Comparison of ENCODE assay signal across 1 cellular context in the genomic region with DNA sequence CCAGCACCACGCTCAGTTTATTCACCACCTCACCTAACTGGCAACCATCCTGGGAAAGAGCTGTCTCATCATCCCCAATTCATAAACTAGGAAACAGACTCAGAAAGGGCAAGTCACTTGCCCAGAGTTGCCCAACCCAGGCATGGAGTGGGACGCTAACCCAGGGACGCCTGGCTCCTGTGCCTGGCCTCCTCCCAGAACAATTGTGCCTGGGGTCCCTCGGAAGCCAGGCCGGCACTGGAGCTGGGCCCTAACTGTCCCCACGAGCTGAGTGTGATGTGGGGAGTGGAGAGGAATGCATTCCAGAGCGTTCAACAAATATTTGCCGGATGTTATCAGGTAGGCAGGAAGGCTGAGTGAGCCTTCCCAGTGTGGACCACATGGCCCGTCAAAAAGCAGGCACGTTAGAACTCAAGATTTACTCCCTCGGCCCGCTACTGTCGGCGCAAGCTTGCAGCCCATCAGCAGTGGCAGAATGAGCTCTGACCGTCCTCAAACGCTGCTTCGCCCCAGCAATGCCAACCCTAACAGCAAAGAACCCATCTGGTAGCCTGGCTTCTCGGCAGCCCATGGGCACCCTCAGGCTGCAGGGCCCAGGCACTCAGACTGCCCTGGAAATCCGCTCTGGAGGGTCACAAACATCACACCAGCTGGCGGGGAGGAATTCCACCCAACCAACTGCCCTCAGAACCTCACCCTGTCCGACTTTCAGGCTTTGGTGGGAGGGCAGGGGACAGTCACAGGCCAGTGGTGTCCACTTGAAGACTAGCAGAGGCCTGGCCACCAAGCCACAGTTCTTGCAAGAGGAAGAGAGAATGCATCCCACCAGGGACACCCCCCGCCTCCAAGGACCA.
TF ChIP-seq lines count a peak whose summit lies in the region.

No MANE protein-coding gene starts in this region.

TF ChIP-seq in HepG2, 621 proteins besides CTCF, POLR2A, EP300 and RAD21 (continued from another document and continues in another):
- TF ChIP-seq, protein P1, sequence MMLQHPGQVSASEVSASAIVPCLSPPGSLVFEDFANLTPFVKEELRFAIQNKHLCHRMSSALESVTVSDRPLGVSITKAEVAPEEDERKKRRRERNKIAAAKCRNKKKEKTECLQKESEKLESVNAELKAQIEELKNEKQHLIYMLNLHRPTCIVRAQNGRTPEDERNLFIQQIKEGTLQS (CRISPR knock-in tag; IDR thresholded peaks at IDR 0.05), result peak; percentile 37; the same call in 1 of the 2 replicates
- peak; percentile 62; the same call in 1 of the 2 replicates for TF ChIP-seq ZNF263 (CRISPR knock-in tag; IDR thresholded peaks at IDR 0.05)
- peak; percentile 75 for TF ChIP-seq POLR2G (IDR thresholded peaks at IDR 0.05; ENCODE audit: low read depth, low read length)
- TF ChIP-seq GABPA (IDR thresholded peaks at IDR 0.05; ENCODE audit: low read depth, low read length), result no peak
- peak; percentile 52; the same call in 1 of the 2 replicates for TF ChIP-seq GABPA (CRISPR knock-in tag; IDR thresholded peaks at IDR 0.05; ENCODE audit: low read depth)
- no peak for TF ChIP-seq ZNF747 (CRISPR knock-in tag; IDR thresholded peaks at IDR 0.05; ENCODE audit: borderline replicate concordance)
- peak; percentile 22; the same call in 1 of the 2 replicates for TF ChIP-seq ZFP37 (CRISPR knock-in tag; IDR thresholded peaks at IDR 0.05; ENCODE audit: borderline replicate concordance)
- TF ChIP-seq, protein P2, sequence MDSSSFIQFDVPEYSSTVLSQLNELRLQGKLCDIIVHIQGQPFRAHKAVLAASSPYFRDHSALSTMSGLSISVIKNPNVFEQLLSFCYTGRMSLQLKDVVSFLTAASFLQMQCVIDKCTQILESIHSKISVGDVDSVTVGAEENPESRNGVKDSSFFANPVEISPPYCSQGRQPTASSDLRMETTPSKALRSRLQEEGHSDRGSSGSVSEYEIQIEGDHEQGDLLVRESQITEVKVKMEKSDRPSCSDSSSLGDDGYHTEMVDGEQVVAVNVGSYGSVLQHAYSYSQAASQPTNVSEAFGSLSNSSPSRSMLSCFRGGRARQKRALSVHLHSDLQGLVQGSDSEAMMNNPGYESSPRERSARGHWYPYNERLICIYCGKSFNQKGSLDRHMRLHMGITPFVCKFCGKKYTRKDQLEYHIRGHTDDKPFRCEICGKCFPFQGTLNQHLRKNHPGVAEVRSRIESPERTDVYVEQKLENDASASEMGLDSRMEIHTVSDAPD (CRISPR knock-in tag; IDR thresholded peaks at IDR 0.05), result no peak
- peak; percentile 85; the same call in 1 of the 2 replicates for TF ChIP-seq MZF1 (CRISPR knock-in tag; IDR thresholded peaks at IDR 0.05; ENCODE audit: borderline replicate concordance)
- TF ChIP-seq, protein P3, sequence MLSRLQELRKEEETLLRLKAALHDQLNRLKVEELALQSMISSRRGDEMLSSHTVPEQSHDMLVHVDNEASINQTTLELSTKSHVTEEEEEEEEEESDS (CRISPR knock-in tag; IDR thresholded peaks at IDR 0.05; ENCODE audit: borderline replicate concordance), result no peak
- TF ChIP-seq ZMYM3 (CRISPR knock-in tag; IDR thresholded peaks at IDR 0.05), result peak; percentile 77
- peak; percentile 4; the same call in 1 of the 2 replicates for TF ChIP-seq ESRRA (CRISPR knock-in tag; IDR thresholded peaks at IDR 0.05; ENCODE audit: low read depth)
- TF ChIP-seq ZNF33A (CRISPR knock-in tag; IDR thresholded peaks at IDR 0.05; ENCODE audit: borderline replicate concordance), result no peak
- peak; percentile 23; the same call in 1 of the 2 replicates for TF ChIP-seq ZC3H4 (CRISPR knock-in tag; IDR thresholded peaks at IDR 0.05; ENCODE audit: borderline replicate concordance)
- TF ChIP-seq, protein P4, sequence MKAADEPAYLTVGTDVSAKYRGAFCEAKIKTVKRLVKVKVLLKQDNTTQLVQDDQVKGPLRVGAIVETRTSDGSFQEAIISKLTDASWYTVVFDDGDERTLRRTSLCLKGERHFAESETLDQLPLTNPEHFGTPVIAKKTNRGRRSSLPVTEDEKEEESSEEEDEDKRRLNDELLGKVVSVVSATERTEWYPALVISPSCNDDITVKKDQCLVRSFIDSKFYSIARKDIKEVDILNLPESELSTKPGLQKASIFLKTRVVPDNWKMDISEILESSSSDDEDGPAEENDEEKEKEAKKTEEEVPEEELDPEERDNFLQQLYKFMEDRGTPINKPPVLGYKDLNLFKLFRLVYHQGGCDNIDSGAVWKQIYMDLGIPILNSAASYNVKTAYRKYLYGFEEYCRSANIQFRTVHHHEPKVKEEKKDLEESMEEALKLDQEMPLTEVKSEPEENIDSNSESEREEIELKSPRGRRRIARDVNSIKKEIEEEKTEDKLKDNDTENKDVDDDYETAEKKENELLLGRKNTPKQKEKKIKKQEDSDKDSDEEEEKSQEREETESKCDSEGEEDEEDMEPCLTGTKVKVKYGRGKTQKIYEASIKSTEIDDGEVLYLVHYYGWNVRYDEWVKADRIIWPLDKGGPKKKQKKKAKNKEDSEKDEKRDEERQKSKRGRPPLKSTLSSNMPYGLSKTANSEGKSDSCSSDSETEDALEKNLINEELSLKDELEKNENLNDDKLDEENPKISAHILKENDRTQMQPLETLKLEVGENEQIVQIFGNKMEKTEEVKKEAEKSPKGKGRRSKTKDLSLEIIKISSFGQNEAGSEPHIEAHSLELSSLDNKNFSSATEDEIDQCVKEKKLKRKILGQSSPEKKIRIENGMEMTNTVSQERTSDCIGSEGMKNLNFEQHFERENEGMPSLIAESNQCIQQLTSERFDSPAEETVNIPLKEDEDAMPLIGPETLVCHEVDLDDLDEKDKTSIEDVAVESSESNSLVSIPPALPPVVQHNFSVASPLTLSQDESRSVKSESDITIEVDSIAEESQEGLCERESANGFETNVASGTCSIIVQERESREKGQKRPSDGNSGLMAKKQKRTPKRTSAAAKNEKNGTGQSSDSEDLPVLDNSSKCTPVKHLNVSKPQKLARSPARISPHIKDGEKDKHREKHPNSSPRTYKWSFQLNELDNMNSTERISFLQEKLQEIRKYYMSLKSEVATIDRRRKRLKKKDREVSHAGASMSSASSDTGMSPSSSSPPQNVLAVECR (CRISPR knock-in tag; IDR thresholded peaks at IDR 0.05; ENCODE audit: borderline replicate concordance), result peak; percentile 61
- peak; percentile 69; the same call in 1 of the 2 replicates for TF ChIP-seq MEIS2 (CRISPR knock-in tag; IDR thresholded peaks at IDR 0.05)
- TF ChIP-seq ZNF788 (CRISPR knock-in tag; IDR thresholded peaks at IDR 0.05; ENCODE audit: borderline replicate concordance), result peak; percentile 56; the same call in 1 of the 2 replicates
- TF ChIP-seq, protein P5, sequence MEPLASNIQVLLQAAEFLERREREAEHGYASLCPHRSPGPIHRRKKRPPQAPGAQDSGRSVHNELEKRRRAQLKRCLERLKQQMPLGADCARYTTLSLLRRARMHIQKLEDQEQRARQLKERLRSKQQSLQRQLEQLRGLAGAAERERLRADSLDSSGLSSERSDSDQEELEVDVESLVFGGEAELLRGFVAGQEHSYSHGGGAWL (CRISPR knock-in tag; IDR thresholded peaks at IDR 0.05), result peak; percentile 64; the same call in 1 of the 2 replicates
- TF ChIP-seq ZSCAN9 (CRISPR knock-in tag; IDR thresholded peaks at IDR 0.05; ENCODE audit: borderline replicate concordance), result no peak
- 0 out of 2 replicates have a peak, but pooled peaks have one; percentile 32 for TF ChIP-seq ZNF329 (CRISPR knock-in tag; IDR thresholded peaks at IDR 0.05; ENCODE audit: low read depth)
- peak; percentile 22; the same call in 1 of the 2 replicates for TF ChIP-seq KLF11 (CRISPR knock-in tag; IDR thresholded peaks at IDR 0.05)
- TF ChIP-seq, protein P6, sequence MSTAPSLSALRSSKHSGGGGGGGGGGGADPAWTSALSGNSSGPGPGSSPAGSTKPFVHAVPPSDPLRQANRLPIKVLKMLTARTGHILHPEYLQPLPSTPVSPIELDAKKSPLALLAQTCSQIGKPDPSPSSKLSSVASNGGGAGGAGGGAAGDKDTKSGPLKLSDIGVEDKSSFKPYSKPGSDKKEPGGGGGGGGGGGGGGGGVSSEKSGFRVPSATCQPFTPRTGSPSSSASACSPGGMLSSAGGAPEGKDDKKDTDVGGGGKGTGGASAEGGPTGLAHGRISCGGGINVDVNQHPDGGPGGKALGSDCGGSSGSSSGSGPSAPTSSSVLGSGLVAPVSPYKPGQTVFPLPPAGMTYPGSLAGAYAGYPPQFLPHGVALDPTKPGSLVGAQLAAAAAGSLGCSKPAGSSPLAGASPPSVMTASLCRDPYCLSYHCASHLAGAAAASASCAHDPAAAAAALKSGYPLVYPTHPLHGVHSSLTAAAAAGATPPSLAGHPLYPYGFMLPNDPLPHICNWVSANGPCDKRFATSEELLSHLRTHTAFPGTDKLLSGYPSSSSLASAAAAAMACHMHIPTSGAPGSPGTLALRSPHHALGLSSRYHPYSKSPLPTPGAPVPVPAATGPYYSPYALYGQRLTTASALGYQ (CRISPR knock-in tag; IDR thresholded peaks at IDR 0.05), result peak; percentile 53; the same call in 1 of the 2 replicates
- TF ChIP-seq, protein P7, sequence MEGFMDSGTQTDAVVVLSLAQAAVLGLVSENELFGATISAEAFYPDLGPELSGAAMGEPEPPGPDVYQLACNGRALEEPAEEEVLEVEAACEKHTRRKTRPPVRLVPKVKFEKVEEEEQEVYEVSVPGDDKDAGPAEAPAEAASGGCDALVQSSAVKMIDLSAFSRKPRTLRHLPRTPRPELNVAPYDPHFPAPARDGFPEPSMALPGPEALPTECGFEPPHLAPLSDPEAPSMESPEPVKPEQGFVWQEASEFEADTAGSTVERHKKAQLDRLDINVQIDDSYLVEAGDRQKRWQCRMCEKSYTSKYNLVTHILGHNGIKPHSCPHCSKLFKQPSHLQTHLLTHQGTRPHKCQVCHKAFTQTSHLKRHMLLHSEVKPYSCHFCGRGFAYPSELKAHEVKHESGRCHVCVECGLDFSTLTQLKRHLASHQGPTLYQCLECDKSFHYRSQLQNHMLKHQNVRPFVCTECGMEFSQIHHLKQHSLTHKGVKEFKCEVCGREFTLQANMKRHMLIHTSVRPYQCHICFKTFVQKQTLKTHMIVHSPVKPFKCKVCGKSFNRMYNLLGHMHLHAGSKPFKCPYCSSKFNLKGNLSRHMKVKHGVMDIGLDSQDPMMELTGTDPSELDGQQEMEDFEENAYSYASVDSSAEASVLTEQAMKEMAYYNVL (CRISPR knock-in tag; IDR thresholded peaks at IDR 0.05; ENCODE audit: borderline replicate concordance), result peak; percentile 59; the same call in 1 of the 2 replicates
- TF ChIP-seq, protein P8, sequence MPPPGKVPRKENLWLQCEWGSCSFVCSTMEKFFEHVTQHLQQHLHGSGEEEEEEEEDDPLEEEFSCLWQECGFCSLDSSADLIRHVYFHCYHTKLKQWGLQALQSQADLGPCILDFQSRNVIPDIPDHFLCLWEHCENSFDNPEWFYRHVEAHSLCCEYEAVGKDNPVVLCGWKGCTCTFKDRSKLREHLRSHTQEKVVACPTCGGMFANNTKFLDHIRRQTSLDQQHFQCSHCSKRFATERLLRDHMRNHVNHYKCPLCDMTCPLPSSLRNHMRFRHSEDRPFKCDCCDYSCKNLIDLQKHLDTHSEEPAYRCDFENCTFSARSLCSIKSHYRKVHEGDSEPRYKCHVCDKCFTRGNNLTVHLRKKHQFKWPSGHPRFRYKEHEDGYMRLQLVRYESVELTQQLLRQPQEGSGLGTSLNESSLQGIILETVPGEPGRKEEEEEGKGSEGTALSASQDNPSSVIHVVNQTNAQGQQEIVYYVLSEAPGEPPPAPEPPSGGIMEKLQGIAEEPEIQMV (CRISPR knock-in tag; IDR thresholded peaks at IDR 0.05; ENCODE audit: low read depth), result no peak
- peak; percentile 24; the same call in 1 of the 2 replicates for TF ChIP-seq ZNF629 (CRISPR knock-in tag; conservative IDR thresholded peaks at IDR 0.05)
- no peak for TF ChIP-seq CENPX (CRISPR knock-in tag; IDR thresholded peaks at IDR 0.05)
- TF ChIP-seq, protein P9, sequence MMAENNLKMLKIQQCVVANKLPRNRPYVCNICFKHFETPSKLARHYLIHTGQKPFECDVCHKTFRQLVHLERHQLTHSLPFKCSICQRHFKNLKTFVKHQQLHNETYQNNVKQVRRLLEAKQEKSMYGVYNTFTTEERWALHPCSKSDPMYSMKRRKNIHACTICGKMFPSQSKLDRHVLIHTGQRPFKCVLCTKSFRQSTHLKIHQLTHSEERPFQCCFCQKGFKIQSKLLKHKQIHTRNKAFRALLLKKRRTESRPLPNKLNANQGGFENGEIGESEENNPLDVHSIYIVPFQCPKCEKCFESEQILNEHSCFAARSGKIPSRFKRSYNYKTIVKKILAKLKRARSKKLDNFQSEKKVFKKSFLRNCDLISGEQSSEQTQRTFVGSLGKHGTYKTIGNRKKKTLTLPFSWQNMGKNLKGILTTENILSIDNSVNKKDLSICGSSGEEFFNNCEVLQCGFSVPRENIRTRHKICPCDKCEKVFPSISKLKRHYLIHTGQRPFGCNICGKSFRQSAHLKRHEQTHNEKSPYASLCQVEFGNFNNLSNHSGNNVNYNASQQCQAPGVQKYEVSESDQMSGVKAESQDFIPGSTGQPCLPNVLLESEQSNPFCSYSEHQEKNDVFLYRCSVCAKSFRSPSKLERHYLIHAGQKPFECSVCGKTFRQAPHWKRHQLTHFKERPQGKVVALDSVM (CRISPR knock-in tag; IDR thresholded peaks at IDR 0.05), result 0 out of 2 replicates have a peak, but pooled peaks have one; percentile 32
- 0 out of 2 replicates have a peak, but pooled peaks have one; percentile 17 for TF ChIP-seq KLF6 (CRISPR knock-in tag; IDR thresholded peaks at IDR 0.05)
- TF ChIP-seq, protein P10, sequence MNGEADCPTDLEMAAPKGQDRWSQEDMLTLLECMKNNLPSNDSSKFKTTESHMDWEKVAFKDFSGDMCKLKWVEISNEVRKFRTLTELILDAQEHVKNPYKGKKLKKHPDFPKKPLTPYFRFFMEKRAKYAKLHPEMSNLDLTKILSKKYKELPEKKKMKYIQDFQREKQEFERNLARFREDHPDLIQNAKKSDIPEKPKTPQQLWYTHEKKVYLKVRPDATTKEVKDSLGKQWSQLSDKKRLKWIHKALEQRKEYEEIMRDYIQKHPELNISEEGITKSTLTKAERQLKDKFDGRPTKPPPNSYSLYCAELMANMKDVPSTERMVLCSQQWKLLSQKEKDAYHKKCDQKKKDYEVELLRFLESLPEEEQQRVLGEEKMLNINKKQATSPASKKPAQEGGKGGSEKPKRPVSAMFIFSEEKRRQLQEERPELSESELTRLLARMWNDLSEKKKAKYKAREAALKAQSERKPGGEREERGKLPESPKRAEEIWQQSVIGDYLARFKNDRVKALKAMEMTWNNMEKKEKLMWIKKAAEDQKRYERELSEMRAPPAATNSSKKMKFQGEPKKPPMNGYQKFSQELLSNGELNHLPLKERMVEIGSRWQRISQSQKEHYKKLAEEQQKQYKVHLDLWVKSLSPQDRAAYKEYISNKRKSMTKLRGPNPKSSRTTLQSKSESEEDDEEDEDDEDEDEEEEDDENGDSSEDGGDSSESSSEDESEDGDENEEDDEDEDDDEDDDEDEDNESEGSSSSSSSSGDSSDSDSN (CRISPR knock-in tag; IDR thresholded peaks at IDR 0.05), result peak; percentile 61
- peak; percentile 88 for TF ChIP-seq ZNF678 (CRISPR knock-in tag; IDR thresholded peaks at IDR 0.05)
- no peak for TF ChIP-seq SOX6 (IDR thresholded peaks at IDR 0.05)
- peak; percentile 57 for TF ChIP-seq SOX6 (CRISPR knock-in tag; IDR thresholded peaks at IDR 0.05)
- TF ChIP-seq SP4 (CRISPR knock-in tag; IDR thresholded peaks at IDR 0.05), result no peak
- TF ChIP-seq, protein P11, sequence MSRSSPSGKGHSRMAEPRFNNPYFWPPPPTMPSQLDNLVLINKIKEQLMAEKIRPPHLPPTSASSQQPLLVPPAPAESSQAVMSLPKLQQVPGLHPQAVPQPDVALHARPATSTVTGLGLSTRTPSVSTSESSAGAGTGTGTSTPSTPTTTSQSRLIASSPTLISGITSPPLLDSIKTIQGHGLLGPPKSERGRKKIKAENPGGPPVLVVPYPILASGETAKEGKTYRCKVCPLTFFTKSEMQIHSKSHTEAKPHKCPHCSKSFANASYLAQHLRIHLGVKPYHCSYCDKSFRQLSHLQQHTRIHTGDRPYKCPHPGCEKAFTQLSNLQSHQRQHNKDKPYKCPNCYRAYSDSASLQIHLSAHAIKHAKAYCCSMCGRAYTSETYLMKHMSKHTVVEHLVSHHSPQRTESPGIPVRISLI (CRISPR knock-in tag; IDR thresholded peaks at IDR 0.05; ENCODE audit: borderline replicate concordance), result 0 out of 2 replicates have a peak, but pooled peaks have one; percentile 3
- TF ChIP-seq SMAD3 (CRISPR knock-in tag; IDR thresholded peaks at IDR 0.05), result no peak
- TF ChIP-seq ZNF317 (CRISPR knock-in tag; IDR thresholded peaks at IDR 0.05), result peak; percentile 67
- peak; percentile 66 for TF ChIP-seq NRL (CRISPR knock-in tag; IDR thresholded peaks at IDR 0.05; ENCODE audit: borderline replicate concordance)
